In the genomic region with DNA sequence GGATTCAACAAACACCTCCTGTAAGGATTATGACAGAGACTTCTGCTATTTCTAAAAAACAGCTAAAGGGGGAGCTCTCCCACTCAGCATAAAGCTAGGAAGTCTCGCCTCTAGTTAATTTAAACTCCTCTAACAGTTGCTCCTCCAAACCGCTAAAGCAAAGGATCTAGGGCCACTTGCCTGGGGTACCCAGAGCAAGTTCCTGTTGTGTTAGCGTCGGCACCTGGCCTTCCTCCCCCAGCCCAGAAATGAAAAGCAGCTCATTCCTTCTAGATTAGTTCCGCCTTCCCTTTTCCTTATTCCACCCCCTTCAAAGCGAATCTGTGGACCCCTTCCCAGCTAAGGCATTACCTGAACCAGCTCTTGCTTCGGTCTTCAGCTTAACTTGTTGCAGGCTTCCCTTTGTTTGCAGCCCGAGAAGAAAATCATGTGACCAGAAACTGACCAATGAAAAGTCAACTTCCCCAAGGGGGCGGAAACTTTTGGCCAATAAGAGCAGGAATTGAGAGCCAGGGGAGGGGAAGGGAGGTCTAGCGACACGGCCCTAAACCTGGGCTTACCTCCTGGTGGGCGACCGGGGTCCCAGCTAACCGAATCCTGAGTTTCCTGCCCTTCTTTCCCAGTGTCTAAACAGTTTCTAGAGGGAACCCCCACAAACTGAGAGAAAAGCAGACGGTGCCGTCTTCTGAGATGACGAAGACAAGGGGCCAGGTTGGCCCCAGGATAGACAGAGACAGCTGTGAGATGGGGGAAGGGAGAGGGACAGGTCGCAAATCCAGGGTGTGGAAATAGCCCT, we compare ENCODE assay signal across 1 cellular context.
TF ChIP-seq lines count a peak whose summit lies in the region.

A gene with protein sequence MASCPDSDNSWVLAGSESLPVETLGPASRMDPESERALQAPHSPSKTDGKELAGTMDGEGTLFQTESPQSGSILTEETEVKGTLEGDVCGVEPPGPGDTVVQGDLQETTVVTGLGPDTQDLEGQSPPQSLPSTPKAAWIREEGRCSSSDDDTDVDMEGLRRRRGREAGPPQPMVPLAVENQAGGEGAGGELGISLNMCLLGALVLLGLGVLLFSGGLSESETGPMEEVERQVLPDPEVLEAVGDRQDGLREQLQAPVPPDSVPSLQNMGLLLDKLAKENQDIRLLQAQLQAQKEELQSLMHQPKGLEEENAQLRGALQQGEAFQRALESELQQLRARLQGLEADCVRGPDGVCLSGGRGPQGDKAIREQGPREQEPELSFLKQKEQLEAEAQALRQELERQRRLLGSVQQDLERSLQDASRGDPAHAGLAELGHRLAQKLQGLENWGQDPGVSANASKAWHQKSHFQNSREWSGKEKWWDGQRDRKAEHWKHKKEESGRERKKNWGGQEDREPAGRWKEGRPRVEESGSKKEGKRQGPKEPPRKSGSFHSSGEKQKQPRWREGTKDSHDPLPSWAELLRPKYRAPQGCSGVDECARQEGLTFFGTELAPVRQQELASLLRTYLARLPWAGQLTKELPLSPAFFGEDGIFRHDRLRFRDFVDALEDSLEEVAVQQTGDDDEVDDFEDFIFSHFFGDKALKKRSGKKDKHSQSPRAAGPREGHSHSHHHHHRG (minus strand): TSS at position 382 of the 796 bp plus-strand sequence. CDS start 2,378 bp downstream, outside the sequence.

TF ChIP-seq in HEK293, 187 proteins besides CTCF, POLR2A, EP300 and RAD21 (continued from another document and continues in another):
- TF ChIP-seq ZNF311 (tag by site-specific recombination; IDR thresholded peaks at IDR 0.05; ENCODE audit: borderline replicate concordance) (no peak), ZNF747 (tag by site-specific recombination; IDR thresholded peaks at IDR 0.05) (no peak), ZNF585B (tag by site-specific recombination; IDR thresholded peaks at IDR 0.05) (no peak), BCL11B (tag by site-specific recombination; IDR thresholded peaks at IDR 0.05; ENCODE audit: low read depth) (no peak), GLIS2 (tag by site-specific recombination; IDR thresholded peaks at IDR 0.05) (peak; percentile 75), ZNF324 (tag by site-specific recombination; IDR thresholded peaks at IDR 0.05) (no peak), ZNF600 (tag by site-specific recombination; IDR thresholded peaks at IDR 0.05) (no peak), ZNF292 (tag by site-specific recombination; IDR thresholded peaks at IDR 0.05; ENCODE audit: borderline replicate concordance, low read depth) (no peak), ZNF561 (tag by site-specific recombination; IDR thresholded peaks at IDR 0.05; ENCODE audit: borderline replicate concordance) (no peak; the same call in 1 of the 2 replicates), ZNF621 (tag by site-specific recombination; IDR thresholded peaks at IDR 0.05) (no peak), ZNF785 (tag by site-specific recombination; IDR thresholded peaks at IDR 0.05) (no peak), ZNF777 (tag by site-specific recombination; IDR thresholded peaks at IDR 0.05; ENCODE audit: borderline replicate concordance) (no peak), HOXA7 (CRISPR knock-in tag; IDR thresholded peaks at IDR 0.05; ENCODE audit: borderline replicate concordance) (no peak), ZNF596 (tag by site-specific recombination; IDR thresholded peaks at IDR 0.05) (no peak), ZNF707 (tag by site-specific recombination; IDR thresholded peaks at IDR 0.05) (no peak), ZBTB48 (tag by site-specific recombination; IDR thresholded peaks at IDR 0.05) (no peak), ZNF335 (tag by site-specific recombination; conservative IDR thresholded peaks at IDR 0.05) (peak; percentile 100), ZNF391 (tag by site-specific recombination; IDR thresholded peaks at IDR 0.05; ENCODE audit: borderline replicate concordance, low read depth) (no peak), SCRT1 (tag by site-specific recombination; IDR thresholded peaks at IDR 0.05; ENCODE audit: borderline replicate concordance) (peak; percentile 99), ZBTB21 (tag by site-specific recombination; IDR thresholded peaks at IDR 0.05) (no peak), SP3 (tag by site-specific recombination; IDR thresholded peaks at IDR 0.05) (no peak), ZNF274 (IDR thresholded peaks at IDR 0.05; ENCODE audit: low read length) (no peak), ZNF274 (tag by site-specific recombination; IDR thresholded peaks at IDR 0.05; ENCODE audit: borderline replicate concordance) (no peak), ZNF341 (tag by site-specific recombination; IDR thresholded peaks at IDR 0.05; ENCODE audit: low read depth) (no peak), ZFP41 (tag by site-specific recombination; IDR thresholded peaks at IDR 0.05; ENCODE audit: borderline replicate concordance) (no peak), KLF7 (tag by site-specific recombination; IDR thresholded peaks at IDR 0.05; ENCODE audit: borderline replicate concordance) (no peak), ZSCAN16 (tag by site-specific recombination; IDR thresholded peaks at IDR 0.05) (no peak), WT1 (tag by site-specific recombination; IDR thresholded peaks at IDR 0.05) (0 out of 2 replicates have a peak, but pooled peaks have one; percentile 23), EGR2 (tag by site-specific recombination; IDR thresholded peaks at IDR 0.05; ENCODE audit: low read depth) (no peak), REPIN1 (tag by site-specific recombination; IDR thresholded peaks at IDR 0.05; ENCODE audit: low read depth) (no peak), ZNF114 (tag by site-specific recombination; IDR thresholded peaks at IDR 0.05) (no peak), ZBTB8A (tag by site-specific recombination; IDR thresholded peaks at IDR 0.05) (peak; percentile 13; the same call in 1 of the 2 replicates)
- TF ChIP-seq, protein P1, sequence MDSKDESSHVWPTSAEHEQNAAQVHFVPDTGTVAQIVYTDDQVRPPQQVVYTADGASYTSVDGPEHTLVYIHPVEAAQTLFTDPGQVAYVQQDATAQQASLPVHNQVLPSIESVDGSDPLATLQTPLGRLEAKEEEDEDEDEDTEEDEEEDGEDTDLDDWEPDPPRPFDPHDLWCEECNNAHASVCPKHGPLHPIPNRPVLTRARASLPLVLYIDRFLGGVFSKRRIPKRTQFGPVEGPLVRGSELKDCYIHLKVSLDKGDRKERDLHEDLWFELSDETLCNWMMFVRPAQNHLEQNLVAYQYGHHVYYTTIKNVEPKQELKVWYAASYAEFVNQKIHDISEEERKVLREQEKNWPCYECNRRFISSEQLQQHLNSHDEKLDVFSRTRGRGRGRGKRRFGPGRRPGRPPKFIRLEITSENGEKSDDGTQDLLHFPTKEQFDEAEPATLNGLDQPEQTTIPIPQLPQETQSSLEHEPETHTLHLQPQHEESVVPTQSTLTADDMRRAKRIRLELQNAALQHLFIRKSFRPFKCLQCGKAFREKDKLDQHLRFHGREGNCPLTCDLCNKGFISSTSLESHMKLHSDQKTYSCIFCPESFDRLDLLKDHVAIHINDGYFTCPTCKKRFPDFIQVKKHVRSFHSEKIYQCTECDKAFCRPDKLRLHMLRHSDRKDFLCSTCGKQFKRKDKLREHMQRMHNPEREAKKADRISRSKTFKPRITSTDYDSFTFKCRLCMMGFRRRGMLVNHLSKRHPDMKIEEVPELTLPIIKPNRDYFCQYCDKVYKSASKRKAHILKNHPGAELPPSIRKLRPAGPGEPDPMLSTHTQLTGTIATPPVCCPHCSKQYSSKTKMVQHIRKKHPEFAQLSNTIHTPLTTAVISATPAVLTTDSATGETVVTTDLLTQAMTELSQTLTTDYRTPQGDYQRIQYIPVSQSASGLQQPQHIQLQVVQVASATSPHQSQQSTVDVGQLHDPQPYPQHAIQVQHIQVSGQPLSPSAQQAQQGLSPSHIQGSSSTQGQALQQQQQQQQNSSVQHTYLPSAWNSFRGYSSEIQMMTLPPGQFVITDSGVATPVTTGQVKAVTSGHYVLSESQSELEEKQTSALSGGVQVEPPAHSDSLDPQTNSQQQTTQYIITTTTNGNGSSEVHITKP (tag by site-specific recombination; IDR thresholded peaks at IDR 0.05), result peak; percentile 76
- TF ChIP-seq, protein P2, sequence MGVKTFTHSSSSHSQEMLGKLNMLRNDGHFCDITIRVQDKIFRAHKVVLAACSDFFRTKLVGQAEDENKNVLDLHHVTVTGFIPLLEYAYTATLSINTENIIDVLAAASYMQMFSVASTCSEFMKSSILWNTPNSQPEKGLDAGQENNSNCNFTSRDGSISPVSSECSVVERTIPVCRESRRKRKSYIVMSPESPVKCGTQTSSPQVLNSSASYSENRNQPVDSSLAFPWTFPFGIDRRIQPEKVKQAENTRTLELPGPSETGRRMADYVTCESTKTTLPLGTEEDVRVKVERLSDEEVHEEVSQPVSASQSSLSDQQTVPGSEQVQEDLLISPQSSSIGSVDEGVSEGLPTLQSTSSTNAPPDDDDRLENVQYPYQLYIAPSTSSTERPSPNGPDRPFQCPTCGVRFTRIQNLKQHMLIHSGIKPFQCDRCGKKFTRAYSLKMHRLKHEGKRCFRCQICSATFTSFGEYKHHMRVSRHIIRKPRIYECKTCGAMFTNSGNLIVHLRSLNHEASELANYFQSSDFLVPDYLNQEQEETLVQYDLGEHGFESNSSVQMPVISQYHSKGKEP (tag by site-specific recombination; IDR thresholded peaks at IDR 0.05), result no peak
- TF ChIP-seq, protein P3, sequence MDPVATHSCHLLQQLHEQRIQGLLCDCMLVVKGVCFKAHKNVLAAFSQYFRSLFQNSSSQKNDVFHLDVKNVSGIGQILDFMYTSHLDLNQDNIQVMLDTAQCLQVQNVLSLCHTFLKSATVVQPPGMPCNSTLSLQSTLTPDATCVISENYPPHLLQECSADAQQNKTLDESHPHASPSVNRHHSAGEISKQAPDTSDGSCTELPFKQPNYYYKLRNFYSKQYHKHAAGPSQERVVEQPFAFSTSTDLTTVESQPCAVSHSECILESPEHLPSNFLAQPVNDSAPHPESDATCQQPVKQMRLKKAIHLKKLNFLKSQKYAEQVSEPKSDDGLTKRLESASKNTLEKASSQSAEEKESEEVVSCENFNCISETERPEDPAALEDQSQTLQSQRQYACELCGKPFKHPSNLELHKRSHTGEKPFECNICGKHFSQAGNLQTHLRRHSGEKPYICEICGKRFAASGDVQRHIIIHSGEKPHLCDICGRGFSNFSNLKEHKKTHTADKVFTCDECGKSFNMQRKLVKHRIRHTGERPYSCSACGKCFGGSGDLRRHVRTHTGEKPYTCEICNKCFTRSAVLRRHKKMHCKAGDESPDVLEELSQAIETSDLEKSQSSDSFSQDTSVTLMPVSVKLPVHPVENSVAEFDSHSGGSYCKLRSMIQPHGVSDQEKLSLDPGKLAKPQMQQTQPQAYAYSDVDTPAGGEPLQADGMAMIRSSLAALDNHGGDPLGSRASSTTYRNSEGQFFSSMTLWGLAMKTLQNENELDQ (tag by site-specific recombination; IDR thresholded peaks at IDR 0.05; ENCODE audit: low read depth), result no peak
- TF ChIP-seq, protein P4, sequence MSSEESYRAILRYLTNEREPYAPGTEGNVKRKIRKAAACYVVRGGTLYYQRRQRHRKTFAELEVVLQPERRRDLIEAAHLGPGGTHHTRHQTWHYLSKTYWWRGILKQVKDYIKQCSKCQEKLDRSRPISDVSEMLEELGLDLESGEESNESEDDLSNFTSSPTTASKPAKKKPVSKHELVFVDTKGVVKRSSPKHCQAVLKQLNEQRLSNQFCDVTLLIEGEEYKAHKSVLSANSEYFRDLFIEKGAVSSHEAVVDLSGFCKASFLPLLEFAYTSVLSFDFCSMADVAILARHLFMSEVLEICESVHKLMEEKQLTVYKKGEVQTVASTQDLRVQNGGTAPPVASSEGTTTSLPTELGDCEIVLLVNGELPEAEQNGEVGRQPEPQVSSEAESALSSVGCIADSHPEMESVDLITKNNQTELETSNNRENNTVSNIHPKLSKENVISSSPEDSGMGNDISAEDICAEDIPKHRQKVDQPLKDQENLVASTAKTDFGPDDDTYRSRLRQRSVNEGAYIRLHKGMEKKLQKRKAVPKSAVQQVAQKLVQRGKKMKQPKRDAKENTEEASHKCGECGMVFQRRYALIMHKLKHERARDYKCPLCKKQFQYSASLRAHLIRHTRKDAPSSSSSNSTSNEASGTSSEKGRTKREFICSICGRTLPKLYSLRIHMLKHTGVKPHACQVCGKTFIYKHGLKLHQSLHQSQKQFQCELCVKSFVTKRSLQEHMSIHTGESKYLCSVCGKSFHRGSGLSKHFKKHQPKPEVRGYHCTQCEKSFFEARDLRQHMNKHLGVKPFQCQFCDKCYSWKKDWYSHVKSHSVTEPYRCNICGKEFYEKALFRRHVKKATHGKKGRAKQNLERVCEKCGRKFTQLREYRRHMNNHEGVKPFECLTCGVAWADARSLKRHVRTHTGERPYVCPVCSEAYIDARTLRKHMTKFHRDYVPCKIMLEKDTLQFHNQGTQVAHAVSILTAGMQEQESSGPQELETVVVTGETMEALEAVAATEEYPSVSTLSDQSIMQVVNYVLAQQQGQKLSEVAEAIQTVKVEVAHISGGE (tag by site-specific recombination; conservative IDR thresholded peaks at IDR 0.05; ENCODE audit: low read depth), result no peak
- TF ChIP-seq, protein P5, sequence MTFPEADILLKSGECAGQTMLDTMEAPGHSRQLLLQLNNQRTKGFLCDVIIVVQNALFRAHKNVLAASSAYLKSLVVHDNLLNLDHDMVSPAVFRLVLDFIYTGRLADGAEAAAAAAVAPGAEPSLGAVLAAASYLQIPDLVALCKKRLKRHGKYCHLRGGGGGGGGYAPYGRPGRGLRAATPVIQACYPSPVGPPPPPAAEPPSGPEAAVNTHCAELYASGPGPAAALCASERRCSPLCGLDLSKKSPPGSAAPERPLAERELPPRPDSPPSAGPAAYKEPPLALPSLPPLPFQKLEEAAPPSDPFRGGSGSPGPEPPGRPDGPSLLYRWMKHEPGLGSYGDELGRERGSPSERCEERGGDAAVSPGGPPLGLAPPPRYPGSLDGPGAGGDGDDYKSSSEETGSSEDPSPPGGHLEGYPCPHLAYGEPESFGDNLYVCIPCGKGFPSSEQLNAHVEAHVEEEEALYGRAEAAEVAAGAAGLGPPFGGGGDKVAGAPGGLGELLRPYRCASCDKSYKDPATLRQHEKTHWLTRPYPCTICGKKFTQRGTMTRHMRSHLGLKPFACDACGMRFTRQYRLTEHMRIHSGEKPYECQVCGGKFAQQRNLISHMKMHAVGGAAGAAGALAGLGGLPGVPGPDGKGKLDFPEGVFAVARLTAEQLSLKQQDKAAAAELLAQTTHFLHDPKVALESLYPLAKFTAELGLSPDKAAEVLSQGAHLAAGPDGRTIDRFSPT (tag by site-specific recombination; IDR thresholded peaks at IDR 0.05), result no peak
- TF ChIP-seq, protein P6, sequence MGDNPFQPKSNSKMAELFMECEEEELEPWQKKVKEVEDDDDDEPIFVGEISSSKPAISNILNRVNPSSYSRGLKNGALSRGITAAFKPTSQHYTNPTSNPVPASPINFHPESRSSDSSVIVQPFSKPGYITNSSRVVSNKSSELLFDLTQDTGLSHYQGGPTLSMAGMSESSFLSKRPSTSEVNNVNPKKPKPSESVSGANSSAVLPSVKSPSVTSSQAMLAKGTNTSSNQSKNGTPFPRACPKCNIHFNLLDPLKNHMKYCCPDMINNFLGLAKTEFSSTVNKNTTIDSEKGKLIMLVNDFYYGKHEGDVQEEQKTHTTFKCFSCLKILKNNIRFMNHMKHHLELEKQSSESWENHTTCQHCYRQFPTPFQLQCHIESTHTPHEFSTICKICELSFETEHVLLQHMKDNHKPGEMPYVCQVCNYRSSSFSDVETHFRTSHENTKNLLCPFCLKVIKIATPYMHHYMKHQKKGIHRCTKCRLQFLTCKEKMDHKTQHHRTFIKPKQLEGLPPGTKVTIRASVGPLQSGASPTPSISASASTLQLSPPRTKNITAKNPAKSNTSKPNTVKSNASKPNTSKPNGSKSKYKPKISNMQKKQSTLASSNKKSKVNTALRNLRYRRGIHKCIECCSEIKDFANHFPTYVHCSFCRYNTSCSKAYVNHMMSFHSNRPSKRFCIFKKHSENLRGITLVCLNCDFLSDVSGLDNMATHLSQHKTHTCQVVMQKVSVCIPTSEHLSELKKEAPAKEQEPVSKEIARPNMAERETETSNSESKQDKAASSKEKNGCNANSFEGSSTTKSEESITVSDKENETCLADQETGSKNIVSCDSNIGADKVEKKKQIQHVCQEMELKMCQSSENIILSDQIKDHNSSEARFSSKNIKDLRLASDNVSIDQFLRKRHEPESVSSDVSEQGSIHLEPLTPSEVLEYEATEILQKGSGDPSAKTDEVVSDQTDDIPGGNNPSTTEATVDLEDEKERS (tag by site-specific recombination; IDR thresholded peaks at IDR 0.05), result no peak
